Comparison of ENCODE assay signal across 1 cellular context in genomic region chr11:34165786-34166557, GRCh38.
TF ChIP-seq lines count a peak whose summit lies in the region.

No MANE protein-coding gene starts in this region.

TF ChIP-seq in H1, 55 proteins besides CTCF, POLR2A, EP300 and RAD21 (continued from another document):
- TF ChIP-seq CHD7 (IDR thresholded peaks at IDR 0.05; ENCODE audit: insufficient replicate concordance, low read length) (no peak), NRF1 (IDR thresholded peaks at IDR 0.05; ENCODE audit: low read depth, low read length) (no peak), SP1 (IDR thresholded peaks at IDR 0.05; ENCODE audit: low read depth, low read length) (no peak), SIX5 (IDR thresholded peaks at IDR 0.05; ENCODE audit: low read depth, low read length) (no peak), KDM4A (IDR thresholded peaks at IDR 0.05; ENCODE audit: low read depth, low read length, severe bottlenecking) (no peak), TAF7 (optimal IDR thresholded peaks at IDR 0.05; ENCODE audit: borderline replicate concordance, low read depth, low read length) (no peak), CBX8 (IDR thresholded peaks at IDR 0.05; ENCODE audit: borderline replicate concordance, low read depth, low read length) (no peak), JUND (IDR thresholded peaks at IDR 0.05; ENCODE audit: low read length) (no peak), NANOG (IDR thresholded peaks at IDR 0.05; ENCODE audit: insufficient read depth, low read depth, low read length, poor library complexity, severe bottlenecking) (no peak), TAF1 (IDR thresholded peaks at IDR 0.05; ENCODE audit: low read depth, low read length) (no peak), CHD2 (IDR thresholded peaks at IDR 0.05; ENCODE audit: low read length) (no peak), ASH2L (IDR thresholded peaks at IDR 0.05; ENCODE audit: low read length) (no peak), PHF8 (conservative IDR thresholded peaks at IDR 0.05; ENCODE audit: low read depth, low read length) (no peak)
TF ChIP-seq in H1: peak in this region for 0.
